ENCODE assay signal across 12 cellular contexts in the genomic region with DNA sequence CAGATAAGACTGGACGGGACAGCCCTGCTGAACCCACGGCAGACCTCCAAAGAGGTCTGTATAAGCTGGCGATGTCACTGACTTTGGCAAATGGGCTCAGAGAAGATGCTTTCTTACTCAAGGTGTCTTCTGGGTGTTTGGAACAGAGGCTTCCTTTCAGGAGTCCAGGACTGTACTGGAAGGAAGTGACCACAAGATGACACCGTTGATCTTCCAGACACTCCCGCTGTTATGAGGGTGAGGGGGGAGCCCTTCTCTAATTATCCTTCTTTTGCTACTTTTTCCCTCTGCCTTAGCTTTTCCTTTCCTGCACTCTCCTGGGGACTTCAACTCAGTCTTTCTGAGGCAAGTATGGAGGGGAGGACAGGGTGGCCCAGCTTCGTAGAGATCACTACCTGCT.
DNase-seq lines count a peak whose midpoint lies in the region; ATAC-seq, FAIRE-seq and TF ChIP-seq lines count a peak whose summit lies in the region.
"Had no signal": no experiment of that assay in that cellular context is flagged by ENCODE, and none has a peak within 500 bp of the region (broad histone marks: within the 10 kb centered on the region; RNA-seq: fewer than 3 reads in every experiment).

No MANE protein-coding gene starts in this region.

- RAD21 ChIA-PET in HCT116 (lab: Charles Lee; ENCODE audit: low non-redundant PET in 1 of 2, low total read pairs in 2 of 2, uncharacterized antibody in 2 of 2, unreplicated experiment in 2 of 2), result no interaction called here

- TF ChIP-seq POLR2A in HCT116 (IDR thresholded peaks at IDR 0.05; ENCODE audit: borderline replicate concordance, extremely low read depth, insufficient read depth, insufficient read length) (no peak), HepG2 (IDR thresholded peaks at IDR 0.05; ENCODE audit: insufficient read depth in 1 of 2, low read depth in 2 of 2, low read length in 2 of 2) (no peak), lower leg skin (IDR thresholded peaks at IDR 0.05) (no peak)

- FAIRE-seq in HepG2 (lab: Jason Lieb, UNC), result peak; percentile 49

- DNase-seq in AG08395 (ENCODE audit: low spot score) (peak; percentile 17), HCT116 (ENCODE audit: low read depth, low spot score) (peak; percentile 8), amniotic epithelial cell (ENCODE audit: low read depth) (peak; percentile 3), HepG2 (ENCODE audit: low spot score) (peak; percentile 15), anterior cingulate cortex (lab: John Stamatoyannopoulos, UW) (no peak), lower leg skin (ENCODE audit: low spot score in 2 of 2) (no peak), COR-L47 (lab: John Stamatoyannopoulos, UW) (no peak)
- DNase-seq: DMS79 treated with DMSO at 0.1 percent for 48 hours, KG1, nucleus accumbens, RPMI8226 had no signal

- in situ Hi-C loops in HepG2 (cut with HindIII; ENCODE audit: extremely low pct_ligation_motif_present, low pct_unique_long_range_greater_than_20kb), result no loop called here

- POLR2A ChIA-PET in HCT116 (lab: Charles Lee) (no interaction called here), HepG2 (lab: Yijun Ruan, JAX) (no interaction called here)

- H4K20me1 ChIP-seq in HCT116 (ENCODE audit: insufficient read depth) (no peaks in the 10 kb centered on the region), HepG2 (ENCODE audit: insufficient read depth, low read length) (no peaks in the 10 kb centered on the region)

- H3K79me2 ChIP-seq in HCT116 (ENCODE audit: insufficient read depth, low read length) (no peaks in the 10 kb centered on the region), HepG2 (ENCODE audit: insufficient read depth, low read length) (no peaks in the 10 kb centered on the region)

- TF ChIP-seq CTCF in HCT116 (IDR thresholded peaks at IDR 0.05 in 2 of 3, conservative IDR thresholded peaks at IDR 0.05 in 1 of 3; ENCODE audit: borderline replicate concordance in 1 of 3, insufficient read depth in 1 of 3, low read depth in 2 of 3, low read length in 2 of 3) (peak; percentile 18 to 49 (median 43); a peak in 3 of 6 replicates), HepG2 (CRISPR knock-in tag; IDR thresholded peaks at IDR 0.05) (peak; percentile 62), lower leg skin (IDR thresholded peaks at IDR 0.05) (no peak)

- H3K4me2 ChIP-seq in HCT116 (ENCODE audit: low read length) (no peak overlapping the region), HepG2 (ENCODE audit: low read depth, low read length) (peak overlapping the region; percentile 59)

- no peak overlapping the region for H3K4me3 ChIP-seq in HCT116 (replicated peaks in 1 of 2; ENCODE audit: low read depth in 1 of 2, low read length in 2 of 2)
- peak overlapping the region in 1 of 3 experiments; percentile 51; a peak in 2 of 6 replicates for H3K4me3 ChIP-seq in HepG2 (replicated peaks in 1 of 3; ENCODE audit: insufficient read depth in 1 of 3, low read depth in 2 of 3, low read length in 3 of 3)
- H3K4me3 ChIP-seq in lower leg skin (ENCODE audit: low read depth, poor library complexity, severe bottlenecking), result no peak overlapping the region

- CTCF ChIA-PET in HCT116 (lab: Charles Lee), result interaction anchor here (0.9 to 1.2 kb wide), 3 partner anchors 174 to 303 kb away, joined by 3 read pairs; no protein-coding TSS in a partner anchor
- CTCF ChIA-PET in HepG2 (lab: Yijun Ruan, JAX; ENCODE audit: low intra/inter-chr PET ratio, low total read pairs), result no interaction called here

- H3K27me3 ChIP-seq in HCT116 (ENCODE audit: insufficient read depth, low read length) (peaks cover 18% of the 10 kb centered on the region), HepG2 (ENCODE audit: control insufficient read depth in 1 of 2, insufficient read depth in 2 of 2, low read length in 2 of 2) (peaks cover 0 to 14% of the 10 kb centered on the region in 2 experiments; a peak in 2 of 5 replicates)

- TF ChIP-seq EP300 in HepG2 (IDR thresholded peaks at IDR 0.05; ENCODE audit: low read depth in 2 of 2, low read length in 2 of 2) (no peak), HepG2 (CRISPR knock-in tag; IDR thresholded peaks at IDR 0.05; ENCODE audit: borderline replicate concordance) (no peak)

- intact Hi-C loops in HCT116 (cut with micrococcal nuclease) (no loop called here), HepG2 (cut with micrococcal nuclease; ENCODE audit: unreplicated experiment) (no loop called here), lower leg skin (cut with DNase I; ENCODE audit: low total_unique reads) (no loop called here)

- no TSS peak for BruUV-seq in HCT116 (replicated peaks; lab: Mats Ljungman, UMichigan)
- no TSS peak for BruUV-seq in HepG2 (replicated peaks; lab: Mats Ljungman, UMichigan)

- H3K9me3 ChIP-seq in HCT116 (ENCODE audit: control insufficient read depth in 1 of 2, insufficient read depth in 1 of 2, low read depth in 1 of 2, low read length in 2 of 2) (no peaks in the 10 kb centered on the region), HepG2 (ENCODE audit: low read length) (no peaks in the 10 kb centered on the region)

- no peaks in the 10 kb centered on the region for H3K4me1 ChIP-seq in HCT116 (ENCODE audit: control insufficient read depth in 1 of 2, insufficient read depth in 2 of 2, low read length in 2 of 2)
- H3K4me1 ChIP-seq in HepG2 (ENCODE audit: insufficient read depth, low read length), result peaks cover 16% of the 10 kb centered on the region

- H3K36me3 ChIP-seq in HCT116 (ENCODE audit: control insufficient read depth in 1 of 2, insufficient read depth in 2 of 2, low read length in 2 of 2), result no peaks in the 10 kb centered on the region
- H3K36me3 ChIP-seq in HepG2 (replicated peaks in 1 of 2; ENCODE audit: control insufficient read depth in 1 of 2, insufficient read depth in 2 of 2, low read length in 2 of 2), result no peaks in the 10 kb centered on the region

- H3K9ac ChIP-seq in HCT116 (ENCODE audit: low read length), result no peak overlapping the region
- H3K9ac ChIP-seq in HepG2 (ENCODE audit: insufficient read depth, low read depth, low read length), result no peak overlapping the region

- no peaks in the 10 kb centered on the region for H3K9me2 ChIP-seq in HCT116 (ENCODE audit: insufficient read depth)

- H3K27ac ChIP-seq in HCT116 (ENCODE audit: low read depth, low read length) (no peak overlapping the region), HepG2 (ENCODE audit: extremely low read length, insufficient read depth, low read length) (no peak overlapping the region)

- H2AFZ ChIP-seq in HCT116 (ENCODE audit: low read depth, low read length, poor library complexity, severe bottlenecking) (no peak overlapping the region), HepG2 (ENCODE audit: low read length) (no peak overlapping the region)

- ATAC-seq in HCT116, result peak; percentile 72
- ATAC-seq in HepG2, result peak; percentile 55
- ATAC-seq in GM21381 (IDR thresholded peaks at IDR 0.05; ENCODE audit: unreplicated experiment), result no peak

- TF ChIP-seq RAD21 in HCT116 (IDR thresholded peaks at IDR 0.05; ENCODE audit: low read depth), result peak; percentile 64
- TF ChIP-seq RAD21 in HepG2 (CRISPR knock-in tag; IDR thresholded peaks at IDR 0.05), result 0 out of 2 replicates have a peak, but pooled peaks have one; percentile 13

- WGBS in HepG2 (ENCODE audit: low lambda C conversion rate), result 77% methylated on average over 6 of the region's 6 CpGs
- WGBS in lower leg skin, 2 donors, result 66 to 77% methylated on average over 6 of the region's 6 CpGs

TF ChIP-seq in HCT116, 20 proteins besides CTCF, POLR2A, EP300 and RAD21 (continues in another document):
- TF ChIP-seq ZBTB33 (IDR thresholded peaks at IDR 0.05; ENCODE audit: extremely low read depth, insufficient replicate concordance, low read length) (no peak), SRF (IDR thresholded peaks at IDR 0.05; ENCODE audit: low read depth) (no peak), SP1 (IDR thresholded peaks at IDR 0.05; ENCODE audit: low read depth) (no peak), ZFX (IDR thresholded peaks at IDR 0.05) (no peak), ZNF274 (IDR thresholded peaks at IDR 0.05; ENCODE audit: low read depth, low read length) (no peak), POLR2AphosphoS5 (IDR thresholded peaks at IDR 0.05; ENCODE audit: low read depth, low read length) (no peak)

TF ChIP-seq in HepG2, 621 proteins besides CTCF, POLR2A, EP300 and RAD21 (continues in another document):
- TF ChIP-seq KLF16 (CRISPR knock-in tag; IDR thresholded peaks at IDR 0.05) (0 out of 4 replicates have a peak, but pooled peaks of 1 of the 2 experiments have one; percentile 1), SMC3 (IDR thresholded peaks at IDR 0.05; ENCODE audit: low read length) (peak; percentile 17; the same call in 1 of the 2 replicates), MEIS1 (CRISPR knock-in tag; IDR thresholded peaks at IDR 0.05; ENCODE audit: borderline replicate concordance) (no peak), PATZ1 (CRISPR knock-in tag; IDR thresholded peaks at IDR 0.05) (0 out of 2 replicates have a peak, but pooled peaks have one; percentile 20), STAG1 (CRISPR knock-in tag; IDR thresholded peaks at IDR 0.05) (peak; percentile 70), POGK (CRISPR knock-in tag; conservative IDR thresholded peaks at IDR 0.05) (no peak), FOXC1 (CRISPR knock-in tag; IDR thresholded peaks at IDR 0.05; ENCODE audit: borderline replicate concordance) (no peak)

Comparison
In these comparisons a context has a peak if more than half of its experiments do, and no peak if none do; other contexts are left out.
1. DNase-seq: peak in AG08395 (single experiment), HCT116 (single experiment), amniotic epithelial cell (single experiment) and HepG2 (single experiment); none in anterior cingulate cortex (0 of 58), lower leg skin (0 of 2) and COR-L47 (single experiment).
2. CTCF ChIP-seq: peak in HCT116 (3 of 3) and HepG2 (single experiment); none in lower leg skin (0 of 3).